ENCODE assay signal across 12 cellular contexts in genomic region chr1:192700834-192701271, GRCh38.
DNase-seq lines count a peak whose midpoint lies in the region; ATAC-seq, FAIRE-seq and TF ChIP-seq lines count a peak whose summit lies in the region.
"Had no signal": no experiment of that assay in that cellular context is flagged by ENCODE, and none has a peak within 500 bp of the region (broad histone marks: within the 10 kb centered on the region; RNA-seq: fewer than 3 reads in every experiment).

No MANE protein-coding gene starts in this region.

- no peaks in the 10 kb centered on the region for H3K36me3 ChIP-seq in astrocyte (ENCODE audit: insufficient read depth, low read length)
- no peaks in the 10 kb centered on the region for H3K36me3 ChIP-seq in left lung
- H3K36me3 ChIP-seq: vagina had no signal

- no peaks in the 10 kb centered on the region for H3K27me3 ChIP-seq in astrocyte (ENCODE audit: insufficient read depth, low read length)
- no peaks in the 10 kb centered on the region for H3K27me3 ChIP-seq in left lung
- H3K27me3 ChIP-seq: vagina had no signal

- DNase-seq in AG09309 (ENCODE audit: low read depth) (peak; percentile 87), HuH-7.5 (ENCODE audit: low spot score) (peak; percentile 10), astrocyte (ENCODE audit: low read depth) (peak; percentile 95), left lung (no peak)
- DNase-seq in activated T-helper 1 cell treated with anti-CD3 and anti-CD28 coated beads, Interleukin-12 subunit alpha, Interleukin-12 subunit beta, Interleukin-2, Interleukin-4 antibody, amounts not matched to agents 30 ng/mL and 10 ng/mL and 1 ng/mL, durations not matched to agents 14 hours and 24 hours and 36 hours (ENCODE audit: low spot score): no peak
- DNase-seq in natural killer cell treated with Interleukin-12 subunit alpha and Interleukin-12 subunit beta and Interleukin-15 and Interleukin-18, amount 100 ng/mL, for 72 hours (ENCODE audit: low spot score): no peak
- no peak for DNase-seq in naive thymus-derived CD8-positive, alpha-beta T cell
- no peak for DNase-seq in activated CD8-positive, alpha-beta memory T cell treated with anti-CD3 and anti-CD28 coated beads for 24 hours
- DNase-seq: activated CD8-positive, alpha-beta T cell treated with anti-CD3 and anti-CD28 coated beads for 36 hours had no signal

- no peaks in the 10 kb centered on the region for H4K20me1 ChIP-seq in astrocyte (ENCODE audit: insufficient read depth, low read length)

- no peaks in the 10 kb centered on the region for H3K27me3 Mint-ChIP-seq in astrocyte (ENCODE audit: low read depth, unreplicated experiment)
- H3K27me3 Mint-ChIP-seq in activated T-helper 1 cell treated with anti-CD3 and anti-CD28 coated beads, Interleukin-12 subunit alpha, Interleukin-12 subunit beta, Interleukin-2, Interleukin-4 antibody, amounts not matched to agents 30 ng/mL and 10 ng/mL and 1 ng/mL, durations not matched to agents 14 hours and 24 hours and 36 hours (ENCODE audit: insufficient read depth): peaks cover 4% of the 10 kb centered on the region
- H3K27me3 Mint-ChIP-seq in natural killer cell treated with Interleukin-12 subunit alpha and Interleukin-12 subunit beta and Interleukin-15 and Interleukin-18, amount 100 ng/mL, for 72 hours: no peaks in the 10 kb centered on the region
- H3K27me3 Mint-ChIP-seq in naive thymus-derived CD8-positive, alpha-beta T cell: peaks cover 0 to 5% (median 0%) of the 10 kb centered on the region in 5 donors
- H3K27me3 Mint-ChIP-seq: IgD-negative memory B cell had no signal

- no peak overlapping the region for H3K9ac ChIP-seq in astrocyte (ENCODE audit: low read length)

- intact Hi-C loops in left lung (cut with DNase I): no loop called here
- intact Hi-C loops in activated T-helper 1 cell treated with anti-CD3 and anti-CD28 coated beads, Interleukin-12 subunit alpha, Interleukin-12 subunit beta, Interleukin-2, Interleukin-4 antibody, amounts not matched to agents 30 ng/mL and 10 ng/mL and 1 ng/mL, durations not matched to agents 14 hours and 24 hours and 36 hours (cut with micrococcal nuclease): no loop called here

- no peak overlapping the region for H2AFZ ChIP-seq in astrocyte (ENCODE audit: low read depth, low read length)

- H3K4me3 ChIP-seq in AG09309 (ENCODE audit: control insufficient read depth, low read depth, low read length) (no peak overlapping the region), astrocyte (ENCODE audit: insufficient read depth, low read depth, low read length) (no peak overlapping the region), left lung (no peak overlapping the region)
- H3K4me3 ChIP-seq: vagina had no signal

- H3K27ac Mint-ChIP-seq in astrocyte (ENCODE audit: unreplicated experiment): peak overlapping the region; percentile 93
- H3K27ac Mint-ChIP-seq in activated T-helper 1 cell treated with anti-CD3 and anti-CD28 coated beads, Interleukin-12 subunit alpha, Interleukin-12 subunit beta, Interleukin-2, Interleukin-4 antibody, amounts not matched to agents 30 ng/mL and 10 ng/mL and 1 ng/mL, durations not matched to agents 14 hours and 24 hours and 36 hours: no peak overlapping the region
- H3K27ac Mint-ChIP-seq in natural killer cell treated with Interleukin-12 subunit alpha and Interleukin-12 subunit beta and Interleukin-15 and Interleukin-18, amount 100 ng/mL, for 72 hours: no peak overlapping the region
- H3K27ac Mint-ChIP-seq in naive thymus-derived CD8-positive, alpha-beta T cell: no peak overlapping the region
- H3K27ac Mint-ChIP-seq: activated CD8-positive, alpha-beta T cell treated with anti-CD3 and anti-CD28 coated beads for 36 hours; IgD-negative memory B cell had no signal

- TF ChIP-seq CTCF in AG09309 (IDR thresholded peaks at IDR 0.05; ENCODE audit: control insufficient read depth, insufficient read depth, low read depth, low read length, missing control alignments): no peak
- no peak for TF ChIP-seq CTCF in astrocyte (IDR thresholded peaks at IDR 0.05; ENCODE audit: insufficient read depth, low read depth, low read length)
- no peak for TF ChIP-seq CTCF in left lung (IDR thresholded peaks at IDR 0.05)

- ATAC-seq in left lung: peak; percentile 54
- no peak for ATAC-seq in natural killer cell treated with Interleukin-12 subunit alpha and Interleukin-12 subunit beta and Interleukin-15 and Interleukin-18, amount 100 ng/mL, for 72 hours
- ATAC-seq in naive thymus-derived CD8-positive, alpha-beta T cell: no peak
- ATAC-seq: activated CD8-positive, alpha-beta T cell treated with anti-CD3 and anti-CD28 coated beads for 36 hours; Panc1 had no signal

- H3K4me1 ChIP-seq in astrocyte (ENCODE audit: insufficient read depth, low read length) (peaks cover 23% of the 10 kb centered on the region), left lung (peaks cover 4 to 23% of the 10 kb centered on the region in 2 donors)
- H3K4me1 ChIP-seq: vagina had no signal

- peak overlapping the region; percentile 61 for H3K4me2 ChIP-seq in astrocyte (ENCODE audit: low read length)

- H3K9me3 ChIP-seq in astrocyte (ENCODE audit: insufficient read depth, low read depth, low read length) (no peaks in the 10 kb centered on the region), left lung (no peaks in the 10 kb centered on the region)
- H3K9me3 ChIP-seq: vagina had no signal

- peaks cover 20% of the 10 kb centered on the region for H3K4me1 Mint-ChIP-seq in astrocyte (ENCODE audit: low read depth, unreplicated experiment)
- H3K4me1 Mint-ChIP-seq in activated T-helper 1 cell treated with anti-CD3 and anti-CD28 coated beads, Interleukin-12 subunit alpha, Interleukin-12 subunit beta, Interleukin-2, Interleukin-4 antibody, amounts not matched to agents 30 ng/mL and 10 ng/mL and 1 ng/mL, durations not matched to agents 14 hours and 24 hours and 36 hours (ENCODE audit: low read depth): no peaks in the 10 kb centered on the region
- H3K4me1 Mint-ChIP-seq in natural killer cell treated with Interleukin-12 subunit alpha and Interleukin-12 subunit beta and Interleukin-15 and Interleukin-18, amount 100 ng/mL, for 72 hours (ENCODE audit: low read depth in 2 of 2): peaks cover 0 to 7% of the 10 kb centered on the region in 2 donors
- H3K4me1 Mint-ChIP-seq in naive thymus-derived CD8-positive, alpha-beta T cell: peaks cover 0 to 2% (median 0%) of the 10 kb centered on the region in 4 donors

- no peaks in the 10 kb centered on the region for H3K79me2 ChIP-seq in astrocyte (ENCODE audit: insufficient read depth, low read length)

- H3K27ac ChIP-seq in astrocyte (ENCODE audit: low read depth, low read length) (peak overlapping the region; percentile 30), left lung (peak overlapping the region in 1 of 2 donors; percentile 26)
- H3K27ac ChIP-seq: vagina had no signal

- POLR2A ChIA-PET in naive thymus-derived CD8-positive, alpha-beta T cell (lab: Charles Lee): no interaction called here

- peak; percentile 70 for FAIRE-seq in astrocyte (lab: Jason Lieb, UNC)

- H3K4me3 Mint-ChIP-seq in astrocyte (ENCODE audit: unreplicated experiment): no peak overlapping the region
- no peak overlapping the region for H3K4me3 Mint-ChIP-seq in activated T-helper 1 cell treated with anti-CD3 and anti-CD28 coated beads, Interleukin-12 subunit alpha, Interleukin-12 subunit beta, Interleukin-2, Interleukin-4 antibody, amounts not matched to agents 30 ng/mL and 10 ng/mL and 1 ng/mL, durations not matched to agents 14 hours and 24 hours and 36 hours
- no peak overlapping the region for H3K4me3 Mint-ChIP-seq in natural killer cell treated with Interleukin-12 subunit alpha and Interleukin-12 subunit beta and Interleukin-15 and Interleukin-18, amount 100 ng/mL, for 72 hours
- H3K4me3 Mint-ChIP-seq in naive thymus-derived CD8-positive, alpha-beta T cell: no peak overlapping the region
- H3K4me3 Mint-ChIP-seq: activated CD8-positive, alpha-beta T cell treated with anti-CD3 and anti-CD28 coated beads for 36 hours; IgD-negative memory B cell had no signal

- no peaks in the 10 kb centered on the region for H3K36me3 Mint-ChIP-seq in astrocyte (ENCODE audit: low read depth, unreplicated experiment)
- no peaks in the 10 kb centered on the region for H3K36me3 Mint-ChIP-seq in activated T-helper 1 cell treated with anti-CD3 and anti-CD28 coated beads, Interleukin-12 subunit alpha, Interleukin-12 subunit beta, Interleukin-2, Interleukin-4 antibody, amounts not matched to agents 30 ng/mL and 10 ng/mL and 1 ng/mL, durations not matched to agents 14 hours and 24 hours and 36 hours (ENCODE audit: low read depth)
- no peaks in the 10 kb centered on the region for H3K36me3 Mint-ChIP-seq in natural killer cell treated with Interleukin-12 subunit alpha and Interleukin-12 subunit beta and Interleukin-15 and Interleukin-18, amount 100 ng/mL, for 72 hours
- H3K36me3 Mint-ChIP-seq in naive thymus-derived CD8-positive, alpha-beta T cell: no peaks in the 10 kb centered on the region
- H3K36me3 Mint-ChIP-seq: IgD-negative memory B cell had no signal

- no peaks in the 10 kb centered on the region for H3K9me3 Mint-ChIP-seq in astrocyte (ENCODE audit: unreplicated experiment)
- H3K9me3 Mint-ChIP-seq in activated T-helper 1 cell treated with anti-CD3 and anti-CD28 coated beads, Interleukin-12 subunit alpha, Interleukin-12 subunit beta, Interleukin-2, Interleukin-4 antibody, amounts not matched to agents 30 ng/mL and 10 ng/mL and 1 ng/mL, durations not matched to agents 14 hours and 24 hours and 36 hours: no peaks in the 10 kb centered on the region
- H3K9me3 Mint-ChIP-seq in natural killer cell treated with Interleukin-12 subunit alpha and Interleukin-12 subunit beta and Interleukin-15 and Interleukin-18, amount 100 ng/mL, for 72 hours: no peaks in the 10 kb centered on the region
- H3K9me3 Mint-ChIP-seq in naive thymus-derived CD8-positive, alpha-beta T cell: no peaks in the 10 kb centered on the region
- H3K9me3 Mint-ChIP-seq: activated CD8-positive, alpha-beta T cell treated with anti-CD3 and anti-CD28 coated beads for 36 hours; IgD-negative memory B cell had no signal

Comparison
In these comparisons a context has a peak if more than half of its experiments do, and no peak if none do; other contexts are left out.
1. DNase-seq: peak in AG09309 (single experiment), HuH-7.5 (single experiment) and astrocyte (single experiment); none in left lung (0 of 2), activated T-helper 1 cell treated with anti-CD3 and anti-CD28 coated beads, Interleukin-12 subunit alpha, Interleukin-12 subunit beta, Interleukin-2, Interleukin-4 antibody, amounts not matched to agents 30 ng/mL and 10 ng/mL and 1 ng/mL, durations not matched to agents 14 hours and 24 hours and 36 hours (single experiment), natural killer cell treated with Interleukin-12 subunit alpha and Interleukin-12 subunit beta and Interleukin-15 and Interleukin-18, amount 100 ng/mL, for 72 hours (single experiment), naive thymus-derived CD8-positive, alpha-beta T cell (0 of 10) and activated CD8-positive, alpha-beta memory T cell treated with anti-CD3 and anti-CD28 coated beads for 24 hours (single experiment).